In genomic region chr7:39565538-39565937, GRCh38 we compare ENCODE assay signal across 7 cellular contexts. TPM values are rescaled to one million over a fixed set of nuclear protein-coding genes. Genes with fewer than 3 reads are reported as not detected.
DNase-seq lines count a peak whose midpoint lies in the region; TF ChIP-seq lines count a peak whose summit lies in the region.

No MANE protein-coding gene starts in this region.

- TF ChIP-seq CTCF in HFFc6 (IDR thresholded peaks at IDR 0.05) (no peak), VCaP (conservative IDR thresholded peaks at IDR 0.05) (no peak), right atrium auricular region (IDR thresholded peaks at IDR 0.05) (no peak)

- peak overlapping the region; percentile 94 for H3K4me3 Mint-ChIP-seq in HFFc6

- peaks cover 13% of the 10 kb centered on the region for H3K4me1 Mint-ChIP-seq in HFFc6 (ENCODE audit: low read depth)

- no peaks in the 10 kb centered on the region for H3K27me3 ChIP-seq in right atrium auricular region

- peaks cover 0 to 13% of the 10 kb centered on the region in 2 donors for H3K4me1 ChIP-seq in right atrium auricular region

- H3K27me3 Mint-ChIP-seq in HFFc6 (ENCODE audit: insufficient read depth) = 0 out of 2 replicates have a peak, but pooled peaks cover 2% of the 10 kb centered on the region

- peak overlapping the region; percentile 89 for H3K27ac Mint-ChIP-seq in HFFc6

- H3K4me3 ChIP-seq in right atrium auricular region = peak overlapping the region; percentile 79 to 90
- peak overlapping the region; percentile 74 to 95 (median 85) for H3K4me3 ChIP-seq in skin epidermis

- DNase-seq in HFFc6 (no peak), right atrium auricular region (ENCODE audit: low spot score) (no peak), NCI-H524 treated with DMSO at 0.1 percent for 48 hours (lab: John Stamatoyannopoulos, UW) (no peak), HPDE6-E6E7 (ENCODE audit: extremely low spot score) (no peak), NCI-H1048 (lab: John Stamatoyannopoulos, UW) (no peak)

- no peaks in the 10 kb centered on the region for H3K9me3 ChIP-seq in right atrium auricular region

- H3K9me3 Mint-ChIP-seq in HFFc6 = no peaks in the 10 kb centered on the region

- H3K27ac ChIP-seq in VCaP (peak overlapping the region; percentile 88), right atrium auricular region (peak overlapping the region; percentile 78 to 84), skin epidermis (peak overlapping the region in 19 of 21 experiments; percentile 69 to 89 (median 82))

- peaks cover 5% of the 10 kb centered on the region for H3K36me3 ChIP-seq in right atrium auricular region

- peaks cover 8% of the 10 kb centered on the region; the same call in 1 of the 2 replicates for H3K36me3 Mint-ChIP-seq in HFFc6 (ENCODE audit: low read depth)

RNA-seq across cellular contexts. Expression of gene YAE1, which starts 0.7 kb away (rescaled TPM):
- 10 to 100 TPM; 21.6 to 25.4 (median 23.0) TPM for total RNA-seq in HFFc6 (2021; fragmentation: NEBNext Ultra II Directional; extraction: Animal tissue kit (Norgen Biotek cat#: 25700))
- 10 to 100 TPM; 16.3 to 18.6 TPM for total RNA-seq in right atrium auricular region

RNA-seq across cellular contexts. Expression of gene RALA, which starts 57.8 kb away (rescaled TPM):
- 10 to 100 TPM; 43.3 to 53.9 (median 45.7) TPM for total RNA-seq in HFFc6 (2021; fragmentation: NEBNext Ultra II Directional; extraction: Animal tissue kit (Norgen Biotek cat#: 25700))
- 10 to 100 TPM; 13.2 to 14.0 TPM for total RNA-seq in right atrium auricular region
